ENCODE assay signal across 11 cellular contexts in genomic region chr17:68821860-68822693, GRCh38.
DNase-seq lines count a peak whose midpoint lies in the region; ATAC-seq and TF ChIP-seq lines count a peak whose summit lies in the region.
"Had no signal": no experiment of that assay in that cellular context is flagged by ENCODE, and none has a peak within 500 bp of the region (broad histone marks: within the 10 kb centered on the region; RNA-seq: fewer than 3 reads in every experiment).

No MANE protein-coding gene starts in this region.

- intact Hi-C loops in PC-9 (cut with micrococcal nuclease; ENCODE audit: unreplicated experiment) = no loop called here
- intact Hi-C loops in activated CD4-positive, alpha-beta T cell treated with anti-CD3 and anti-CD28 coated beads, Interleukin-2, amount 10 ng/mL, durations not matched to agents 24 days and 14 days (cut with micrococcal nuclease) = no loop called here

- no peaks in the 10 kb centered on the region for H3K9me3 Mint-ChIP-seq in activated CD4-positive, alpha-beta T cell treated with anti-CD3 and anti-CD28 coated beads, Interleukin-2, amount 10 ng/mL, durations not matched to agents 24 days and 14 days

- H3K4me2 ChIP-seq in PC-9 = peak overlapping the region; percentile 62
- H3K4me2 ChIP-seq in osteoblast (ENCODE audit: insufficient read depth, low read length) = peak overlapping the region; percentile 49

- peaks cover 27% of the 10 kb centered on the region for H3F3A ChIP-seq in PC-9 (ENCODE audit: insufficient read depth, low read depth)

- CTCF ChIA-PET in PC-9 (lab: Charles Lee) = no interaction called here

- H4K20me1 ChIP-seq in PC-9 (ENCODE audit: insufficient read depth) (no peaks in the 10 kb centered on the region), osteoblast (ENCODE audit: insufficient read depth, low read length) (no peaks in the 10 kb centered on the region)

- H3K4me1 Mint-ChIP-seq in activated CD4-positive, alpha-beta T cell treated with anti-CD3 and anti-CD28 coated beads, Interleukin-2, amount 10 ng/mL, durations not matched to agents 24 days and 14 days = no peaks in the 10 kb centered on the region

- H3K27me3 Mint-ChIP-seq in activated CD4-positive, alpha-beta T cell treated with anti-CD3 and anti-CD28 coated beads, Interleukin-2, amount 10 ng/mL, durations not matched to agents 24 days and 14 days = no peaks in the 10 kb centered on the region

- H3K27me3 ChIP-seq in PC-9 (ENCODE audit: insufficient read depth, low read depth) = no peaks in the 10 kb centered on the region
- no peaks in the 10 kb centered on the region for H3K27me3 ChIP-seq in osteoblast (ENCODE audit: insufficient read depth, low read length)
- H3K27me3 ChIP-seq in Peyer's patch = no peaks in the 10 kb centered on the region
- H3K27me3 ChIP-seq: pancreas had no signal

- BruUV-seq in PC-9 (replicated peaks; lab: Mats Ljungman, UMichigan) = no TSS peak

- H3K27ac Mint-ChIP-seq in activated CD4-positive, alpha-beta T cell treated with anti-CD3 and anti-CD28 coated beads, Interleukin-2, amount 10 ng/mL, durations not matched to agents 24 days and 14 days = no peak overlapping the region

- peaks cover 32% of the 10 kb centered on the region for H3K4me1 ChIP-seq in PC-9 (replicated peaks; ENCODE audit: insufficient read depth)
- H3K4me1 ChIP-seq in osteoblast (ENCODE audit: insufficient read depth, low read length) = peaks cover 17% of the 10 kb centered on the region
- H3K4me1 ChIP-seq in Peyer's patch = no peaks in the 10 kb centered on the region
- H3K4me1 ChIP-seq: pancreas had no signal

- H3K4me3 ChIP-seq in PC-9 (no peak overlapping the region), osteoblast (ENCODE audit: insufficient read depth, low read length) (no peak overlapping the region), Peyer's patch (no peak overlapping the region)
- H3K4me3 ChIP-seq: pancreas had no signal

- peak overlapping the region; percentile 56 for H3K27ac ChIP-seq in PC-9
- H3K27ac ChIP-seq in osteoblast (ENCODE audit: low read depth, low read length) = no peak overlapping the region
- no peak overlapping the region for H3K27ac ChIP-seq in Peyer's patch
- H3K27ac ChIP-seq: pancreas had no signal

- POLR2A ChIA-PET in PC-9 (lab: Charles Lee; ENCODE audit: unreplicated experiment) = interaction anchor here (0.6 kb wide), 1 partner anchor 709 kb away, joined by 4 read pairs; no protein-coding TSS in a partner anchor

- H3K9me3 ChIP-seq in PC-9 (ENCODE audit: insufficient read depth, low read depth) (peaks cover 4% of the 10 kb centered on the region; the same call in 1 of the 2 replicates), osteoblast (ENCODE audit: low read depth, low read length) (no peaks in the 10 kb centered on the region), Peyer's patch (no peaks in the 10 kb centered on the region)
- H3K9me3 ChIP-seq: pancreas had no signal

- TF ChIP-seq POLR2A in Peyer's patch (IDR thresholded peaks at IDR 0.05) = no peak

- H2AFZ ChIP-seq in PC-9 (no peak overlapping the region), osteoblast (ENCODE audit: low read length) (no peak overlapping the region)

- H3K4me3 Mint-ChIP-seq in activated CD4-positive, alpha-beta T cell treated with anti-CD3 and anti-CD28 coated beads, Interleukin-2, amount 10 ng/mL, durations not matched to agents 24 days and 14 days = no peak overlapping the region

- ATAC-seq in esophagus mucosa = peak; percentile 97
- no peak for ATAC-seq in HG02588 (IDR thresholded peaks at IDR 0.05; ENCODE audit: unreplicated experiment)
- no peak for ATAC-seq in HG03280 (IDR thresholded peaks at IDR 0.05; ENCODE audit: unreplicated experiment)

- H3K9me2 ChIP-seq in PC-9 (ENCODE audit: insufficient read depth) = no peaks in the 10 kb centered on the region

- H3K79me2 ChIP-seq in PC-9 (ENCODE audit: low read depth) (no peaks in the 10 kb centered on the region), osteoblast (ENCODE audit: insufficient read depth, low read length) (no peaks in the 10 kb centered on the region)

- no peaks in the 10 kb centered on the region for H3K36me3 Mint-ChIP-seq in activated CD4-positive, alpha-beta T cell treated with anti-CD3 and anti-CD28 coated beads, Interleukin-2, amount 10 ng/mL, durations not matched to agents 24 days and 14 days (ENCODE audit: low read depth)

- no peaks in the 10 kb centered on the region for H3K36me3 ChIP-seq in PC-9 (ENCODE audit: low read depth)
- no peaks in the 10 kb centered on the region for H3K36me3 ChIP-seq in osteoblast (ENCODE audit: insufficient read depth, low read length)
- no peaks in the 10 kb centered on the region for H3K36me3 ChIP-seq in Peyer's patch
- H3K36me3 ChIP-seq: pancreas had no signal

- DNase-seq in GM03348 (ENCODE audit: low spot score) (peak; percentile 80), PC-9 (peak; percentile 27 to 97), osteoblast (ENCODE audit: insufficient read length, low spot score, missing footprints) (peak; percentile 86), Peyer's patch (no peak)
- DNase-seq in activated CD4-positive, alpha-beta T cell treated with anti-CD3 and anti-CD28 coated beads, Interleukin-2, amount 10 ng/mL, durations not matched to agents 24 days and 14 days = no peak
- DNase-seq: head of caudate nucleus; pancreas; stimulated activated naive CD4-positive, alpha-beta T cell had no signal

- no peak for TF ChIP-seq CTCF in PC-9 (conservative IDR thresholded peaks at IDR 0.05)
- no peak for TF ChIP-seq CTCF in osteoblast (IDR thresholded peaks at IDR 0.05; ENCODE audit: extremely low read depth, low read depth, low read length)
- TF ChIP-seq CTCF in Peyer's patch (IDR thresholded peaks at IDR 0.05) = no peak

Comparison
In these comparisons a context has a peak if more than half of its experiments do, and no peak if none do; other contexts are left out.
1. DNase-seq: peak in GM03348 (single experiment), PC-9 (2 of 2) and osteoblast (single experiment); none in activated CD4-positive, alpha-beta T cell treated with anti-CD3 and anti-CD28 coated beads, Interleukin-2, amount 10 ng/mL, durations not matched to agents 24 days and 14 days (single experiment) and Peyer's patch (0 of 3).